ENCODE assay signal across 24 cellular contexts in the genomic region with DNA sequence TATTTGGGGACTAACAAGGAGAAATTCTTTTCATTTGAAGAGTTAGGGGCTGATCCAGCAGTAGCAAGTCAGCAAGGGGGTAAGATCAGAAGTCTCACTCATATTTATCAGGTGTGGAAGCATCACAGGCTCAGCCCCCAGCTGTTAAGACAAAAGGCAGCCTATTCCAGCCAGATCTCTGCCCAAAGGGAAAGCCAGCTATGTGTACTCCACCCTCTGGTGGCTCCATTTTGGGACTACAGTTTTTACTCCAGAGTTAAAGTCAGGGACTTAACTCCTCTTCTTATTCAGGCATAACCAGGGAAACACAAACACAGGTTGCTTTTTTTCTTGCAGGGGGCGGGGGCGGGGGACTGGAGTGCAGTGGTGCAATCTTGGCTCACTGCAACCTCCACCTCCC. TPM values are rescaled to one million over a fixed set of nuclear protein-coding genes. Genes with fewer than 3 reads are reported as not detected.
DNase-seq lines count a peak whose midpoint lies in the region; ATAC-seq and TF ChIP-seq lines count a peak whose summit lies in the region.
"Had no signal": no experiment of that assay in that cellular context is flagged by ENCODE, and none has a peak within 500 bp of the region (broad histone marks: within the 10 kb centered on the region; RNA-seq: fewer than 3 reads in every experiment).

No MANE protein-coding gene starts in this region.

- no peak overlapping the region for H3K4me3 Mint-ChIP-seq in activated T-cell treated with anti-CD3 and anti-CD28 coated beads, Interleukin-2, amount 50 U/mL, for 72 hours
- no peak overlapping the region for H3K4me3 Mint-ChIP-seq in osteocyte (ENCODE audit: unreplicated experiment)
- H3K4me3 Mint-ChIP-seq in stimulated activated naive B cell treated with anti-CD40 and anti-IgM and Interleukin-4, amounts not matched to agents 10 μg/mL and 1 μg/mL and 100 μg/mL, for 72 hours: no peak overlapping the region
- H3K4me3 Mint-ChIP-seq: naive thymus-derived CD4-positive, alpha-beta T cell had no signal

- no peaks in the 10 kb centered on the region for H3K9me3 Mint-ChIP-seq in activated T-cell treated with anti-CD3 and anti-CD28 coated beads, Interleukin-2, amount 50 U/mL, for 72 hours
- H3K9me3 Mint-ChIP-seq in osteocyte (ENCODE audit: unreplicated experiment): no peaks in the 10 kb centered on the region
- peaks cover 0 to 1% of the 10 kb centered on the region in 2 donors for H3K9me3 Mint-ChIP-seq in stimulated activated naive B cell treated with anti-CD40 and anti-IgM and Interleukin-4, amounts not matched to agents 10 μg/mL and 1 μg/mL and 100 μg/mL, for 72 hours
- H3K9me3 Mint-ChIP-seq: naive thymus-derived CD4-positive, alpha-beta T cell had no signal

- H3K27ac Mint-ChIP-seq in activated T-cell treated with anti-CD3 and anti-CD28 coated beads, Interleukin-2, amount 50 U/mL, for 72 hours: peak overlapping the region; percentile 46
- H3K27ac Mint-ChIP-seq in osteocyte (ENCODE audit: unreplicated experiment): peak overlapping the region; percentile 31
- no peak overlapping the region for H3K27ac Mint-ChIP-seq in stimulated activated naive B cell treated with anti-CD40 and anti-IgM and Interleukin-4, amounts not matched to agents 10 μg/mL and 1 μg/mL and 100 μg/mL, for 72 hours

- peaks cover 7 to 22% of the 10 kb centered on the region in 2 donors for H3K36me3 Mint-ChIP-seq in activated T-cell treated with anti-CD3 and anti-CD28 coated beads, Interleukin-2, amount 50 U/mL, for 72 hours (ENCODE audit: insufficient read depth in 2 of 2)
- peaks cover 50% of the 10 kb centered on the region for H3K36me3 Mint-ChIP-seq in osteocyte (ENCODE audit: unreplicated experiment)
- peaks cover 38 to 56% of the 10 kb centered on the region in 2 donors for H3K36me3 Mint-ChIP-seq in stimulated activated naive B cell treated with anti-CD40 and anti-IgM and Interleukin-4, amounts not matched to agents 10 μg/mL and 1 μg/mL and 100 μg/mL, for 72 hours

- H3K4me1 Mint-ChIP-seq in activated T-cell treated with anti-CD3 and anti-CD28 coated beads, Interleukin-2, amount 50 U/mL, for 72 hours (ENCODE audit: low read depth): peaks cover 28% of the 10 kb centered on the region
- peaks cover 16% of the 10 kb centered on the region for H3K4me1 Mint-ChIP-seq in osteocyte (ENCODE audit: unreplicated experiment)
- H3K4me1 Mint-ChIP-seq in stimulated activated naive B cell treated with anti-CD40 and anti-IgM and Interleukin-4, amounts not matched to agents 10 μg/mL and 1 μg/mL and 100 μg/mL, for 72 hours: peaks cover 11 to 29% of the 10 kb centered on the region in 2 donors

- no peaks in the 10 kb centered on the region for H3K27me3 Mint-ChIP-seq in activated T-cell treated with anti-CD3 and anti-CD28 coated beads, Interleukin-2, amount 50 U/mL, for 72 hours (ENCODE audit: low read depth)
- no peaks in the 10 kb centered on the region for H3K27me3 Mint-ChIP-seq in osteocyte (ENCODE audit: unreplicated experiment)
- no peaks in the 10 kb centered on the region for H3K27me3 Mint-ChIP-seq in stimulated activated naive B cell treated with anti-CD40 and anti-IgM and Interleukin-4, amounts not matched to agents 10 μg/mL and 1 μg/mL and 100 μg/mL, for 72 hours
- H3K27me3 Mint-ChIP-seq: naive thymus-derived CD4-positive, alpha-beta T cell had no signal

- TF ChIP-seq CTCF in choroid plexus epithelial cell (conservative IDR thresholded peaks at IDR 0.05; ENCODE audit: low read depth, low read length): peak; percentile 35
- no peak for TF ChIP-seq CTCF in osteocyte (IDR thresholded peaks at IDR 0.05)

- ATAC-seq in activated T-cell treated with anti-CD3 and anti-CD28 coated beads, Interleukin-2, amount 50 U/mL, for 72 hours (replicated peaks in 1 of 2): no peak
- ATAC-seq in HG03354 (IDR thresholded peaks at IDR 0.05; ENCODE audit: poor library complexity, severe bottlenecking, unreplicated experiment): no peak
- ATAC-seq in stimulated activated naive B cell treated with anti-CD40 and anti-IgM and Interleukin-4, amounts not matched to agents 10 μg/mL and 1 μg/mL and 100 μg/mL, for 72 hours (replicated peaks): no peak
- no peak for ATAC-seq in HG03342 (IDR thresholded peaks at IDR 0.05; ENCODE audit: unreplicated experiment)
- ATAC-seq: left cardiac atrium; naive thymus-derived CD4-positive, alpha-beta T cell; pancreas had no signal

- DNase-seq in activated T-cell treated with anti-CD3 and anti-CD28 coated beads, Interleukin-2, amount 50 U/mL, for 72 hours: no peak
- DNase-seq in activated T-cell treated with anti-CD3 and anti-CD28 coated beads, Interleukin-2, amount 50 U/mL, for 48 hours: no peak
- DNase-seq in RPMI7951 (ENCODE audit: low read depth): peak; percentile 11
- DNase-seq in choroid plexus epithelial cell (ENCODE audit: low read depth): peak; percentile 29
- no peak for DNase-seq in osteocyte (ENCODE audit: extremely low spot score, unreplicated experiment)
- no peak for DNase-seq in stimulated activated naive B cell treated with anti-CD40 and anti-IgM and Interleukin-4, amounts not matched to agents 10 μg/mL and 1 μg/mL and 100 μg/mL, for 72 hours
- DNase-seq: adrenal gland; caudate nucleus; DMS153; esophagus squamous epithelium; GF-D8; GOT3; Kasumi-1; left cardiac atrium; mesenchymal stem cell; naive thymus-derived CD4-positive, alpha-beta T cell; NCI-H1092 treated with DMSO at 0.1 percent for 48 hours; NCI-H2029; NCI-H510A treated with DMSO at 0.1 percent for 48 hours; pancreas; sigmoid colon; testis had no signal

- no peak overlapping the region for H3K4me3 ChIP-seq in choroid plexus epithelial cell (ENCODE audit: low read depth, low read length)
- H3K4me3 ChIP-seq: adrenal gland, esophagus squamous epithelium, pancreas, sigmoid colon, testis had no signal

RNA-seq across cellular contexts. Expression of a gene that starts 19.2 kb away (rescaled TPM):
- 10 to 100 TPM; 59.6 to 64.6 TPM for total RNA-seq in activated T-cell treated with anti-CD3 and anti-CD28 coated beads, Interleukin-2, amount 50 U/mL, for 72 hours
- 30.8 and 32.0 TPM in 2 replicates for total RNA-seq in RPMI7951 (2014; rRNA removed; shearing (Covaris generic))
- 53.2 and 57.0 TPM in 2 replicates for total RNA-seq in osteocyte

Comparison
In these comparisons a context has a peak if more than half of its experiments do, and no peak if none do; other contexts are left out.
1. DNase-seq: peak in RPMI7951 (single experiment) and choroid plexus epithelial cell (single experiment); none in activated T-cell treated with anti-CD3 and anti-CD28 coated beads, Interleukin-2, amount 50 U/mL, for 72 hours (0 of 2), activated T-cell treated with anti-CD3 and anti-CD28 coated beads, Interleukin-2, amount 50 U/mL, for 48 hours (0 of 2), osteocyte (single experiment) and stimulated activated naive B cell treated with anti-CD40 and anti-IgM and Interleukin-4, amounts not matched to agents 10 μg/mL and 1 μg/mL and 100 μg/mL, for 72 hours (single experiment).